In the genomic region with DNA sequence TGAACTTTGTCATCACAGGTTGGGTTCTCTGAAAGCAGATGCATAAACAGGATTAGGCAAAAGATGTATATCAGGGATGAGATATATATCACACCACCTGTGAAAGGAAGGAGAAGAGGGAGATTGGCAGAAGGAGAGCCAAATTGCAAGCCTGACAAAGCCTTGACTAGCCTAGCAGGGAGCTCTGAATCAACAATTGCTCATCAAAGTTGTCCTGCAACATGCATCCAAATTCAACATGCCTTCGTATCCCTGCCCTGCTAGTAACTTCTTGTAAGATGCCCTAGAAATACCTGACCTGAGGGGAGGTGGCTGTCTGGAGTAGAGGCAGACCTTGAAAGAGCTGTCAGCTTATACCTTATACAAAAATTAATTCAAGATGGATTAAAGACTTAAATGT, we compare ENCODE assay signal across 29 cellular contexts.
"Had no signal": no experiment of that assay in that cellular context is flagged by ENCODE, and none has a peak within 500 bp of the region (broad histone marks: within the 10 kb centered on the region; RNA-seq: fewer than 3 reads in every experiment).

No MANE protein-coding gene starts in this region.

- H3K27me3 ChIP-seq: stomach, suprapubic skin, testis, thyroid gland, tibial artery, tibial nerve, transverse colon, upper lobe of left lung, upper lobe of right lung, uterus, vagina had no signal

- H3K27ac ChIP-seq: stomach, suprapubic skin, testis, thoracic aorta, thyroid gland, tibial artery, tibial nerve, transverse colon, upper lobe of left lung, upper lobe of right lung, uterus, vagina had no signal

- H3K4me3 ChIP-seq: stomach, suprapubic skin, testis, thoracic aorta, thyroid gland, tibial artery, tibial nerve, transverse colon, upper lobe of left lung, upper lobe of right lung, uterus, vagina had no signal

- H3K4me1 ChIP-seq: stomach, suprapubic skin, testis, thyroid gland, tibial artery, tibial nerve, transverse colon, upper lobe of left lung, upper lobe of right lung, uterus, vagina had no signal

- H3K36me3 ChIP-seq: stomach, suprapubic skin, thoracic aorta, thyroid gland, tibial artery, tibial nerve, transverse colon, upper lobe of left lung, upper lobe of right lung, uterus, vagina had no signal

- H3K9me3 ChIP-seq: suprapubic skin, testis, thoracic aorta, thyroid gland, upper lobe of right lung, uterus, vagina had no signal

- DNase-seq: stimulated activated CD4-positive, alpha-beta T cell treated with anti-CD3 and anti-CD28 coated beads, Interleukin-2, amount 100 ng/mL, for 48 hours; stimulated activated CD4-positive, alpha-beta T cell treated with anti-CD3 and anti-CD28 coated beads, Interleukin-4, amount 100 ng/mL, for 1 hour; stimulated activated CD4-positive, alpha-beta T cell treated with anti-CD3 and anti-CD28 coated beads, Interleukin-4, amount 100 ng/mL, for 24 hours; stimulated activated CD4-positive, alpha-beta T cell treated with anti-CD3 and anti-CD28 coated beads, Interleukin-4, amount 100 ng/mL, for 4 hours; stimulated activated CD8-positive, alpha-beta memory T cell treated with anti-CD3 and anti-CD28 coated beads, Interleukin-4, amount 100 ng/mL, for 48 hours; stimulated activated naive B cell treated with anti-CD40 and anti-IgM and Interleukin-4, amounts not matched to agents 10 μg/mL and 1 μg/mL and 100 μg/mL, for 72 hours; stimulated activated naive CD4-positive, alpha-beta T cell; stimulated activated naive CD4-positive, alpha-beta T cell treated with Interleukin-2 at 50 U/mL for 16 hours; stimulated activated naive CD8-positive, alpha-beta T cell treated with anti-CD3 and anti-CD28 coated beads, Interleukin-15, amount 100 ng/mL, for 72 hours; stimulated activated naive CD8-positive, alpha-beta T cell treated with anti-CD3 and anti-CD28 coated beads, Interleukin-15, Interleukin-2, amounts not matched to agents 100 U/mL and 50 U/mL, for 24 hours; stomach; substantia nigra; testis; thyroid gland; tibial artery; transverse colon; trophoblast cell; upper lobe of left lung; upper lobe of right lung; uterus had no signal

- FAIRE-seq: urothelium cell line had no signal

- H3K27ac Mint-ChIP-seq: stimulated activated effector memory CD8-positive, alpha-beta T cell treated with anti-CD3 and anti-CD28 coated beads, Interleukin-12 subunit alpha, Interleukin-12 subunit beta, amount 100 ng/mL, for 72 hours; stimulated activated memory B cell treated with anti-CD40 and anti-IgM and Interleukin-4, amounts not matched to agents 10 μg/mL and 1 μg/mL and 100 μg/mL, for 72 hours; stimulated activated naive B cell treated with anti-CD40 and anti-IgM and Interleukin-4, amounts not matched to agents 10 μg/mL and 1 μg/mL and 100 μg/mL, for 72 hours; stimulated activated naive CD8-positive, alpha-beta T cell treated with anti-CD3 and anti-CD28 coated beads, Interleukin-15, Interleukin-2, amounts not matched to agents 100 ng/mL and 50 ng/mL, for 24 hours; type B pancreatic cell had no signal

- H3K4me1 Mint-ChIP-seq: stimulated activated effector memory CD8-positive, alpha-beta T cell treated with anti-CD3 and anti-CD28 coated beads, Interleukin-12 subunit alpha, Interleukin-12 subunit beta, amount 100 ng/mL, for 72 hours; stimulated activated memory B cell treated with anti-CD40 and anti-IgM and Interleukin-4, amounts not matched to agents 10 μg/mL and 1 μg/mL and 100 μg/mL, for 72 hours; stimulated activated naive B cell treated with anti-CD40 and anti-IgM and Interleukin-4, amounts not matched to agents 10 μg/mL and 1 μg/mL and 100 μg/mL, for 72 hours; stimulated activated naive CD8-positive, alpha-beta T cell treated with anti-CD3 and anti-CD28 coated beads, Interleukin-15, amount 100 ng/mL, for 72 hours had no signal

- ATAC-seq: stimulated activated effector memory CD8-positive, alpha-beta T cell treated with anti-CD3 and anti-CD28 coated beads, Interleukin-12 subunit alpha, Interleukin-12 subunit beta, amount 100 ng/mL, for 72 hours; stimulated activated memory B cell treated with anti-CD40 and anti-IgM and Interleukin-4, amounts not matched to agents 10 μg/mL and 1 μg/mL and 100 μg/mL, for 72 hours; stimulated activated naive B cell treated with anti-CD40 and anti-IgM and Interleukin-4, amounts not matched to agents 10 μg/mL and 1 μg/mL and 100 μg/mL, for 72 hours; stimulated activated naive CD8-positive, alpha-beta T cell treated with anti-CD3 and anti-CD28 coated beads, Interleukin-15, amount 100 ng/mL, for 72 hours; stimulated activated naive CD8-positive, alpha-beta T cell treated with anti-CD3 and anti-CD28 coated beads, Interleukin-15, Interleukin-2, amounts not matched to agents 100 U/mL and 50 U/mL, for 24 hours; upper lobe of right lung had no signal

- H3K4me3 Mint-ChIP-seq: stimulated activated effector memory CD8-positive, alpha-beta T cell treated with anti-CD3 and anti-CD28 coated beads, Interleukin-12 subunit alpha, Interleukin-12 subunit beta, amount 100 ng/mL, for 72 hours; stimulated activated memory B cell treated with anti-CD40 and anti-IgM and Interleukin-4, amounts not matched to agents 10 μg/mL and 1 μg/mL and 100 μg/mL, for 72 hours; stimulated activated naive B cell treated with anti-CD40 and anti-IgM and Interleukin-4, amounts not matched to agents 10 μg/mL and 1 μg/mL and 100 μg/mL, for 72 hours; stimulated activated naive CD8-positive, alpha-beta T cell treated with anti-CD3 and anti-CD28 coated beads, Interleukin-15, amount 100 ng/mL, for 72 hours; stimulated activated naive CD8-positive, alpha-beta T cell treated with anti-CD3 and anti-CD28 coated beads, Interleukin-15, Interleukin-2, amounts not matched to agents 100 ng/mL and 50 ng/mL, for 24 hours; type B pancreatic cell had no signal

- H3K36me3 Mint-ChIP-seq: stimulated activated effector memory CD8-positive, alpha-beta T cell treated with anti-CD3 and anti-CD28 coated beads, Interleukin-12 subunit alpha, Interleukin-12 subunit beta, amount 100 ng/mL, for 72 hours; stimulated activated memory B cell treated with anti-CD40 and anti-IgM and Interleukin-4, amounts not matched to agents 10 μg/mL and 1 μg/mL and 100 μg/mL, for 72 hours; stimulated activated naive B cell treated with anti-CD40 and anti-IgM and Interleukin-4, amounts not matched to agents 10 μg/mL and 1 μg/mL and 100 μg/mL, for 72 hours; type B pancreatic cell had no signal

- H3K27me3 Mint-ChIP-seq: stimulated activated memory B cell treated with anti-CD40 and anti-IgM and Interleukin-4, amounts not matched to agents 10 μg/mL and 1 μg/mL and 100 μg/mL, for 72 hours; stimulated activated naive B cell treated with anti-CD40 and anti-IgM and Interleukin-4, amounts not matched to agents 10 μg/mL and 1 μg/mL and 100 μg/mL, for 72 hours; stimulated activated naive CD8-positive, alpha-beta T cell treated with anti-CD3 and anti-CD28 coated beads, Interleukin-15, amount 100 ng/mL, for 72 hours; stimulated activated naive CD8-positive, alpha-beta T cell treated with anti-CD3 and anti-CD28 coated beads, Interleukin-15, Interleukin-2, amounts not matched to agents 100 ng/mL and 50 ng/mL, for 24 hours; type B pancreatic cell had no signal
